20 cellular contexts compared by ENCODE assay signal in the genomic region with DNA sequence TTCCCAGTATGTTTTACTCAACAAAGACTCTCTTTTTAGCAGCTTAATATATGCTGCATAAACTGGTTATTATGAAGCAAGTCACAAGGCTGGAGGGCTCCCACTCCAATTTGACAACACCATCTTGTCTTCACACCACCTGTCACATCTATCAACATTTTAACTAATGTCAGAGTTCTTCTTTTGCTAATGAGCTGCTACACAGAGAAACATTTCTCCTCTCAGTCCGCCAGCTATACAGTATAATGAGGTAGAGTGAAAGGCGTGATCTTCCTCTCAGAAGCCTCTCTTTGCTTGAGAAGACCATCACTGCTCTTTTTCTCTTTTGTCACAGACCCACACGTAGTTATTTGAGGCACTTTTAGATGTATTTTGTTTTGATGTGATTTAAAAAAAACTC.
A peak's percentile ranks its signal among the peaks of the same experiment; 100 is the strongest.
DNase-seq lines count a peak whose midpoint lies in the region; ATAC-seq lines count a peak whose summit lies in the region.
"Had no signal": no experiment of that assay in that cellular context is flagged by ENCODE, and none has a peak within 500 bp of the region (broad histone marks: within the 10 kb centered on the region; RNA-seq: fewer than 3 reads in every experiment).

No MANE protein-coding gene starts in this region.

- intact Hi-C loops in activated T-helper 2 cell treated with anti-CD3 and anti-CD28 coated beads, Interferon-gamma antibody, Interleukin-2, Interleukin-4, amounts not matched to agents 10 μg/mL and 5 μg/mL and 100 μg/mL, durations not matched to agents 14 hours and 24 hours and 36 hours (cut with micrococcal nuclease), result loop anchor here (2.0 kb wide), 1 partner anchor 22 kb away; no protein-coding TSS in a partner anchor
- intact Hi-C loops in naive thymus-derived CD4-positive, alpha-beta T cell (cut with micrococcal nuclease), result no loop called here

- peak; percentile 31 for DNase-seq in NCI-H2227 treated with DMSO at 0.1 percent for 48 hours (lab: John Stamatoyannopoulos, UW)
- no peak for DNase-seq in amygdala (lab: John Stamatoyannopoulos, UW)
- DNase-seq in activated T-helper 2 cell treated with anti-CD3 and anti-CD28 coated beads, Interferon-gamma antibody, Interleukin-2, Interleukin-4, amounts not matched to agents 10 μg/mL and 5 μg/mL and 100 μg/mL, durations not matched to agents 14 hours and 24 hours and 36 hours (ENCODE audit: low spot score), result no peak
- no peak for DNase-seq in naive thymus-derived CD4-positive, alpha-beta T cell
- DNase-seq: ACHN; AML-193; CD4-positive, alpha-beta T cell; DMS153; DMS79; EL; GOT3; H7; HFFc6; IMR-90 had no signal

- H3K9me3 ChIP-seq in naive thymus-derived CD4-positive, alpha-beta T cell (ENCODE audit: control insufficient read depth in 2 of 3, low read length in 3 of 3), result no peaks in the 10 kb centered on the region

- no peaks in the 10 kb centered on the region for H3K9me3 Mint-ChIP-seq in activated T-helper 2 cell treated with anti-CD3 and anti-CD28 coated beads, Interferon-gamma antibody, Interleukin-2, Interleukin-4, amounts not matched to agents 10 μg/mL and 5 μg/mL and 100 μg/mL, durations not matched to agents 14 hours and 24 hours and 36 hours
- peaks cover 0 to 3% (median 0%) of the 10 kb centered on the region in 11 donors for H3K9me3 Mint-ChIP-seq in naive thymus-derived CD4-positive, alpha-beta T cell
- H3K9me3 Mint-ChIP-seq: CD4-positive, alpha-beta T cell had no signal

- no peaks in the 10 kb centered on the region for H3K36me3 ChIP-seq in naive thymus-derived CD4-positive, alpha-beta T cell (ENCODE audit: control insufficient read depth in 2 of 3, insufficient read depth in 3 of 3, low read length in 3 of 3)

- CTCF ChIA-PET in naive thymus-derived CD4-positive, alpha-beta T cell (lab: Charles Lee), result interaction anchor here (0.6 kb wide), 1 partner anchor 112 kb away, joined by 3 read pairs; no protein-coding TSS in a partner anchor

- peaks cover 6% of the 10 kb centered on the region for H3K27me3 Mint-ChIP-seq in activated T-helper 2 cell treated with anti-CD3 and anti-CD28 coated beads, Interferon-gamma antibody, Interleukin-2, Interleukin-4, amounts not matched to agents 10 μg/mL and 5 μg/mL and 100 μg/mL, durations not matched to agents 14 hours and 24 hours and 36 hours (ENCODE audit: low read depth)
- H3K27me3 Mint-ChIP-seq in naive thymus-derived CD4-positive, alpha-beta T cell, result no peaks in the 10 kb centered on the region
- H3K27me3 Mint-ChIP-seq: CD4-positive, alpha-beta T cell had no signal

- H3K4me1 ChIP-seq in naive thymus-derived CD4-positive, alpha-beta T cell (ENCODE audit: control insufficient read depth in 2 of 2, insufficient read depth in 2 of 2, low read length in 2 of 2), result no peaks in the 10 kb centered on the region

- POLR2A ChIA-PET in naive thymus-derived CD4-positive, alpha-beta T cell (lab: Charles Lee), result no interaction called here

- no peaks in the 10 kb centered on the region for H3K4me1 Mint-ChIP-seq in activated T-helper 2 cell treated with anti-CD3 and anti-CD28 coated beads, Interferon-gamma antibody, Interleukin-2, Interleukin-4, amounts not matched to agents 10 μg/mL and 5 μg/mL and 100 μg/mL, durations not matched to agents 14 hours and 24 hours and 36 hours (ENCODE audit: low read depth)
- no peaks in the 10 kb centered on the region for H3K4me1 Mint-ChIP-seq in naive thymus-derived CD4-positive, alpha-beta T cell

- ATAC-seq in GM18517 (IDR thresholded peaks at IDR 0.05; ENCODE audit: unreplicated experiment) (peak; percentile 11), HG02759 (IDR thresholded peaks at IDR 0.05; ENCODE audit: unreplicated experiment) (peak; percentile 31), HG02642 (IDR thresholded peaks at IDR 0.05; ENCODE audit: poor library complexity, unreplicated experiment) (no peak)
- ATAC-seq in naive thymus-derived CD4-positive, alpha-beta T cell, result no peak
- ATAC-seq: HCT116, K562 had no signal

- H3K4me3 ChIP-seq in naive thymus-derived CD4-positive, alpha-beta T cell (ENCODE audit: low read length), result no peak overlapping the region
- H3K4me3 ChIP-seq: K562 had no signal

- H3K27ac Mint-ChIP-seq in activated T-helper 2 cell treated with anti-CD3 and anti-CD28 coated beads, Interferon-gamma antibody, Interleukin-2, Interleukin-4, amounts not matched to agents 10 μg/mL and 5 μg/mL and 100 μg/mL, durations not matched to agents 14 hours and 24 hours and 36 hours, result no peak overlapping the region
- no peak overlapping the region for H3K27ac Mint-ChIP-seq in naive thymus-derived CD4-positive, alpha-beta T cell
- H3K27ac Mint-ChIP-seq: CD4-positive, alpha-beta T cell; HFFc6 had no signal

- H3K4me3 Mint-ChIP-seq in activated T-helper 2 cell treated with anti-CD3 and anti-CD28 coated beads, Interferon-gamma antibody, Interleukin-2, Interleukin-4, amounts not matched to agents 10 μg/mL and 5 μg/mL and 100 μg/mL, durations not matched to agents 14 hours and 24 hours and 36 hours (ENCODE audit: low read depth), result no peak overlapping the region
- H3K4me3 Mint-ChIP-seq in naive thymus-derived CD4-positive, alpha-beta T cell, result no peak overlapping the region
- H3K4me3 Mint-ChIP-seq: CD4-positive, alpha-beta T cell; HFFc6 had no signal

- H3K36me3 Mint-ChIP-seq in activated T-helper 2 cell treated with anti-CD3 and anti-CD28 coated beads, Interferon-gamma antibody, Interleukin-2, Interleukin-4, amounts not matched to agents 10 μg/mL and 5 μg/mL and 100 μg/mL, durations not matched to agents 14 hours and 24 hours and 36 hours (ENCODE audit: low read depth), result no peaks in the 10 kb centered on the region
- no peaks in the 10 kb centered on the region for H3K36me3 Mint-ChIP-seq in naive thymus-derived CD4-positive, alpha-beta T cell

- no peaks in the 10 kb centered on the region for H3K27me3 ChIP-seq in naive thymus-derived CD4-positive, alpha-beta T cell (ENCODE audit: control insufficient read depth in 2 of 2, insufficient read depth in 2 of 2, low read length in 2 of 2)

- H3K27ac ChIP-seq in naive thymus-derived CD4-positive, alpha-beta T cell (ENCODE audit: low read depth, low read length), result no peak overlapping the region
- H3K27ac ChIP-seq: C4-2B had no signal

Comparison
In these comparisons a context has a peak if more than half of its experiments do, and no peak if none do; other contexts are left out.
1. ATAC-seq: peak in GM18517 (single experiment) and HG02759 (single experiment); none in naive thymus-derived CD4-positive, alpha-beta T cell (single experiment) and HG02642 (single experiment).